ENCODE assay signal across 1 cellular context in the genomic region with DNA sequence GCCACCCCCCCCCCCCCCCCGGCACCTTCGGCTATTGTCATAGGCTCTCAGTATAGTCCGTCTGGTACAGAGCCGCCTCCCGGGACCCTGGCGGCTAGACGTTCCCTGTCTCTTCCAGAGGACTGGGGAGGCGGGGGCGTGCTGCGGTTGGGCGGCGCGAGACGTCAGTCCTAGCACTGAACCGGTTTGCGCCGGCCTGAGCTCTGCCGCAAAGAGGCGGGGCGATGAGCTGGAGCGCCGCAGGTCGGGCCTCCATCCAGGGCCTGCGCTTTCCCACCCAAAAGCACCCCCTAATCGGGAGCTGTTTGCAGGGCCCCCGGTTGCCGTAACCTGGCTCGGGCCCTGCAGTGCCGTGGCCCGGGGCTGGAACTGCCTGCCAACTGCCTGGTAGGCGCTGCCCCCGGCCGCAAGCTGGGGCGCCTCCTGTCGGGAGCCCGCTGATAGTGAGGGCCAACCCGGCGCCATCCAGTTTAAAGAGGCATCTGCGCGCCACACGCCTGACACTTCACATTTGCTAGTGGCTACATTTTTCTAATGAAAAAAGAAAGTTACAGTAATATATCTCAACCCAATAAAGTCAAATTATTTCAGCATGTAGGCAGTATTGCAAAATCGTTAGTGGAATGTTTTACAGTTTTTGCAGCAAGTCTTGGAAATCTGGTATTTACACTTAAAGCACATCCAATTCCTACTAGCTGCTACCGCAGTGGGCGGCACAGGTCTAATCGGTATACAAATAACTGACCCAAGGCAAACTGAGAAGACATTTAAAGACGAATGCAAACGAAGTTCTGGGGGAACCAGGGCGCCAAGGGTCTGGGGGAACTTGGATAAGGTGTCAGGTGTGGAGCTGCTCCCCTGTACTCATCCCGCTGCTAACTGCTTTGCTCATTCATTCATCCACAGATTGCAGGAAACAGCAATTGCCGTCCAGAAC.
TF ChIP-seq lines count a peak whose summit lies in the region.

No MANE protein-coding gene starts in this region.

TF ChIP-seq in HepG2, 621 proteins besides CTCF, POLR2A, EP300 and RAD21 (continued from another document and continues in another):
- TF ChIP-seq RAD51 (IDR thresholded peaks at IDR 0.05; ENCODE audit: borderline replicate concordance) (no peak), ZNF121 (CRISPR knock-in tag; IDR thresholded peaks at IDR 0.05) (no peak), HMG20B (CRISPR knock-in tag; conservative IDR thresholded peaks at IDR 0.05) (0 out of 2 replicates have a peak, but pooled peaks have one; percentile 18), ZNF660 (CRISPR knock-in tag; IDR thresholded peaks at IDR 0.05; ENCODE audit: borderline replicate concordance, low read depth) (no peak), MBD4 (IDR thresholded peaks at IDR 0.05; ENCODE audit: borderline replicate concordance, low read length) (no peak), RARG (CRISPR knock-in tag; IDR thresholded peaks at IDR 0.05; ENCODE audit: low read depth) (no peak), ZNF232 (CRISPR knock-in tag; IDR thresholded peaks at IDR 0.05; ENCODE audit: borderline replicate concordance) (no peak), ZNF3 (CRISPR knock-in tag; IDR thresholded peaks at IDR 0.05) (no peak), ZFX (CRISPR knock-in tag; IDR thresholded peaks at IDR 0.05; ENCODE audit: low read depth) (peak; percentile 56), ZNF737 (CRISPR knock-in tag; IDR thresholded peaks at IDR 0.05; ENCODE audit: borderline replicate concordance) (no peak), ZSCAN12 (CRISPR knock-in tag; IDR thresholded peaks at IDR 0.05) (no peak), ZNF589 (CRISPR knock-in tag; conservative IDR thresholded peaks at IDR 0.05) (no peak), ZNF331 (CRISPR knock-in tag; IDR thresholded peaks at IDR 0.05) (peak; percentile 67), SRSF1 (optimal IDR thresholded peaks at IDR 0.05; ENCODE audit: low read depth, low read length) (peak; percentile 89), CHCHD3 (CRISPR knock-in tag; IDR thresholded peaks at IDR 0.05) (no peak), TBX2 (CRISPR knock-in tag; IDR thresholded peaks at IDR 0.05; ENCODE audit: borderline replicate concordance) (0 out of 2 replicates have a peak, but pooled peaks have one; percentile 11), NFKB2 (CRISPR knock-in tag; IDR thresholded peaks at IDR 0.05; ENCODE audit: borderline replicate concordance) (no peak; the same call in 1 of the 2 replicates), NFE2L1 (CRISPR knock-in tag; IDR thresholded peaks at IDR 0.05; ENCODE audit: borderline replicate concordance) (no peak), THYN1 (CRISPR knock-in tag; IDR thresholded peaks at IDR 0.05; ENCODE audit: borderline replicate concordance, low read depth) (no peak), NCOA1 (CRISPR knock-in tag; IDR thresholded peaks at IDR 0.05) (0 out of 2 replicates have a peak, but pooled peaks have one; percentile 23), NFIB (CRISPR knock-in tag; IDR thresholded peaks at IDR 0.05; ENCODE audit: borderline replicate concordance) (no peak), NR2F1 (CRISPR knock-in tag; IDR thresholded peaks at IDR 0.05) (no peak), ZNF547 (CRISPR knock-in tag; IDR thresholded peaks at IDR 0.05) (no peak), SRSF4 (IDR thresholded peaks at IDR 0.05; ENCODE audit: low read depth, low read length, poor library complexity, severe bottlenecking) (no peak), GABPB1 (CRISPR knock-in tag; IDR thresholded peaks at IDR 0.05) (peak; percentile 73; the same call in 1 of the 2 replicates), RBM22 (optimal IDR thresholded peaks at IDR 0.05; ENCODE audit: low read length) (no peak), SMC3 (IDR thresholded peaks at IDR 0.05; ENCODE audit: low read length) (no peak)
- TF ChIP-seq, protein P1, sequence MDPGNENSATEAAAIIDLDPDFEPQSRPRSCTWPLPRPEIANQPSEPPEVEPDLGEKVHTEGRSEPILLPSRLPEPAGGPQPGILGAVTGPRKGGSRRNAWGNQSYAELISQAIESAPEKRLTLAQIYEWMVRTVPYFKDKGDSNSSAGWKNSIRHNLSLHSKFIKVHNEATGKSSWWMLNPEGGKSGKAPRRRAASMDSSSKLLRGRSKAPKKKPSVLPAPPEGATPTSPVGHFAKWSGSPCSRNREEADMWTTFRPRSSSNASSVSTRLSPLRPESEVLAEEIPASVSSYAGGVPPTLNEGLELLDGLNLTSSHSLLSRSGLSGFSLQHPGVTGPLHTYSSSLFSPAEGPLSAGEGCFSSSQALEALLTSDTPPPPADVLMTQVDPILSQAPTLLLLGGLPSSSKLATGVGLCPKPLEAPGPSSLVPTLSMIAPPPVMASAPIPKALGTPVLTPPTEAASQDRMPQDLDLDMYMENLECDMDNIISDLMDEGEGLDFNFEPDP (CRISPR knock-in tag; conservative IDR thresholded peaks at IDR 0.05), result 0 out of 2 replicates have a peak, but pooled peaks have one; percentile 33
- TF ChIP-seq, protein P2, sequence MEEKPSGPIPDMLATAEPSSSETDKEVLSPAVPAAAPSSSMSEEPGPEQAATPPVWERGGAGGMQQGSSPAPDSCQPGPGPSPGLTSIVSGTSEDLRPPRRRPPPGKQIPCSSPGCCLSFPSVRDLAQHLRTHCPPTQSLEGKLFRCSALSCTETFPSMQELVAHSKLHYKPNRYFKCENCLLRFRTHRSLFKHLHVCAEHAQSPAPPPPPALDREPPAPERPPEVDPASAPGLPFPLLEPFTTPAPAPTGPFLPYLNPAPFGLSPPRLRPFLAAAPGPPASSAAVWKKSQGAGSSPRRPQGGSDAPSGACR (CRISPR knock-in tag; IDR thresholded peaks at IDR 0.05), result peak; percentile 83
- TF ChIP-seq, protein P3, sequence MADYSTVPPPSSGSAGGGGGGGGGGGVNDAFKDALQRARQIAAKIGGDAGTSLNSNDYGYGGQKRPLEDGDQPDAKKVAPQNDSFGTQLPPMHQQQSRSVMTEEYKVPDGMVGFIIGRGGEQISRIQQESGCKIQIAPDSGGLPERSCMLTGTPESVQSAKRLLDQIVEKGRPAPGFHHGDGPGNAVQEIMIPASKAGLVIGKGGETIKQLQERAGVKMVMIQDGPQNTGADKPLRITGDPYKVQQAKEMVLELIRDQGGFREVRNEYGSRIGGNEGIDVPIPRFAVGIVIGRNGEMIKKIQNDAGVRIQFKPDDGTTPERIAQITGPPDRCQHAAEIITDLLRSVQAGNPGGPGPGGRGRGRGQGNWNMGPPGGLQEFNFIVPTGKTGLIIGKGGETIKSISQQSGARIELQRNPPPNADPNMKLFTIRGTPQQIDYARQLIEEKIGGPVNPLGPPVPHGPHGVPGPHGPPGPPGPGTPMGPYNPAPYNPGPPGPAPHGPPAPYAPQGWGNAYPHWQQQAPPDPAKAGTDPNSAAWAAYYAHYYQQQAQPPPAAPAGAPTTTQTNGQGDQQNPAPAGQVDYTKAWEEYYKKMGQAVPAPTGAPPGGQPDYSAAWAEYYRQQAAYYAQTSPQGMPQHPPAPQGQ (CRISPR knock-in tag; IDR thresholded peaks at IDR 0.05; ENCODE audit: borderline replicate concordance), result no peak
- TF ChIP-seq, protein P4, sequence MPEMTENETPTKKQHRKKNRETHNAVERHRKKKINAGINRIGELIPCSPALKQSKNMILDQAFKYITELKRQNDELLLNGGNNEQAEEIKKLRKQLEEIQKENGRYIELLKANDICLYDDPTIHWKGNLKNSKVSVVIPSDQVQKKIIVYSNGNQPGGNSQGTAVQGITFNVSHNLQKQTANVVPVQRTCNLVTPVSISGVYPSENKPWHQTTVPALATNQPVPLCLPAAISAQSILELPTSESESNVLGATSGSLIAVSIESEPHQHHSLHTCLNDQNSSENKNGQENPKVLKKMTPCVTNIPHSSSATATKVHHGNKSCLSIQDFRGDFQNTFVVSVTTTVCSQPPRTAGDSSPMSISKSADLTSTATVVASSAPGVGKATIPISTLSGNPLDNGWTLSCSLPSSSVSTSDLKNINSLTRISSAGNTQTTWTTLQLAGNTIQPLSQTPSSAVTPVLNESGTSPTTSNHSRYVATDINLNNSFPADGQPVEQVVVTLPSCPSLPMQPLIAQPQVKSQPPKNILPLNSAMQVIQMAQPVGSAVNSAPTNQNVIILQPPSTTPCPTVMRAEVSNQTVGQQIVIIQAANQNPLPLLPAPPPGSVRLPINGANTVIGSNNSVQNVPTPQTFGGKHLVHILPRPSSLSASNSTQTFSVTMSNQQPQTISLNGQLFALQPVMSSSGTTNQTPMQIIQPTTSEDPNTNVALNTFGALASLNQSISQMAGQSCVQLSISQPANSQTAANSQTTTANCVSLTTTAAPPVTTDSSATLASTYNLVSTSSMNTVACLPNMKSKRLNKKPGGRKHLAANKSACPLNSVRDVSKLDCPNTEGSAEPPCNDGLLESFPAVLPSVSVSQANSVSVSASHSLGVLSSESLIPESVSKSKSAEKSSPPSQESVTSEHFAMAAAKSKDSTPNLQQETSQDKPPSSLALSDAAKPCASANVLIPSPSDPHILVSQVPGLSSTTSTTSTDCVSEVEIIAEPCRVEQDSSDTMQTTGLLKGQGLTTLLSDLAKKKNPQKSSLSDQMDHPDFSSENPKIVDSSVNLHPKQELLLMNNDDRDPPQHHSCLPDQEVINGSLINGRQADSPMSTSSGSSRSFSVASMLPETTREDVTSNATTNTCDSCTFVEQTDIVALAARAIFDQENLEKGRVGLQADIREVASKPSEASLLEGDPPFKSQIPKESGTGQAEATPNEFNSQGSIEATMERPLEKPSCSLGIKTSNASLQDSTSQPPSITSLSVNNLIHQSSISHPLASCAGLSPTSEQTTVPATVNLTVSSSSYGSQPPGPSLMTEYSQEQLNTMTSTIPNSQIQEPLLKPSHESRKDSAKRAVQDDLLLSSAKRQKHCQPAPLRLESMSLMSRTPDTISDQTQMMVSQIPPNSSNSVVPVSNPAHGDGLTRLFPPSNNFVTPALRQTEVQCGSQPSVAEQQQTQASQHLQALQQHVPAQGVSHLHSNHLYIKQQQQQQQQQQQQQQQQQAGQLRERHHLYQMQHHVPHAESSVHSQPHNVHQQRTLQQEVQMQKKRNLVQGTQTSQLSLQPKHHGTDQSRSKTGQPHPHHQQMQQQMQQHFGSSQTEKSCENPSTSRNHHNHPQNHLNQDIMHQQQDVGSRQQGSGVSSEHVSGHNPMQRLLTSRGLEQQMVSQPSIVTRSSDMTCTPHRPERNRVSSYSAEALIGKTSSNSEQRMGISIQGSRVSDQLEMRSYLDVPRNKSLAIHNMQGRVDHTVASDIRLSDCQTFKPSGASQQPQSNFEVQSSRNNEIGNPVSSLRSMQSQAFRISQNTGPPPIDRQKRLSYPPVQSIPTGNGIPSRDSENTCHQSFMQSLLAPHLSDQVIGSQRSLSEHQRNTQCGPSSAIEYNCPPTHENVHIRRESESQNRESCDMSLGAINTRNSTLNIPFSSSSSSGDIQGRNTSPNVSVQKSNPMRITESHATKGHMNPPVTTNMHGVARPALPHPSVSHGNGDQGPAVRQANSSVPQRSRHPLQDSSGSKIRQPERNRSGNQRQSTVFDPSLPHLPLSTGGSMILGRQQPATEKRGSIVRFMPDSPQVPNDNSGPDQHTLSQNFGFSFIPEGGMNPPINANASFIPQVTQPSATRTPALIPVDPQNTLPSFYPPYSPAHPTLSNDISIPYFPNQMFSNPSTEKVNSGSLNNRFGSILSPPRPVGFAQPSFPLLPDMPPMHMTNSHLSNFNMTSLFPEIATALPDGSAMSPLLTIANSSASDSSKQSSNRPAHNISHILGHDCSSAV (CRISPR knock-in tag; IDR thresholded peaks at IDR 0.05; ENCODE audit: borderline replicate concordance), result no peak
- TF ChIP-seq, protein P5, sequence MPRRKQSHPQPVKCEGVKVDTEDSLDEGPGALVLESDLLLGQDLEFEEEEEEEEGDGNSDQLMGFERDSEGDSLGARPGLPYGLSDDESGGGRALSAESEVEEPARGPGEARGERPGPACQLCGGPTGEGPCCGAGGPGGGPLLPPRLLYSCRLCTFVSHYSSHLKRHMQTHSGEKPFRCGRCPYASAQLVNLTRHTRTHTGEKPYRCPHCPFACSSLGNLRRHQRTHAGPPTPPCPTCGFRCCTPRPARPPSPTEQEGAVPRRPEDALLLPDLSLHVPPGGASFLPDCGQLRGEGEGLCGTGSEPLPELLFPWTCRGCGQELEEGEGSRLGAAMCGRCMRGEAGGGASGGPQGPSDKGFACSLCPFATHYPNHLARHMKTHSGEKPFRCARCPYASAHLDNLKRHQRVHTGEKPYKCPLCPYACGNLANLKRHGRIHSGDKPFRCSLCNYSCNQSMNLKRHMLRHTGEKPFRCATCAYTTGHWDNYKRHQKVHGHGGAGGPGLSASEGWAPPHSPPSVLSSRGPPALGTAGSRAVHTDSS (CRISPR knock-in tag; conservative IDR thresholded peaks at IDR 0.05), result no peak
- TF ChIP-seq, protein P6, sequence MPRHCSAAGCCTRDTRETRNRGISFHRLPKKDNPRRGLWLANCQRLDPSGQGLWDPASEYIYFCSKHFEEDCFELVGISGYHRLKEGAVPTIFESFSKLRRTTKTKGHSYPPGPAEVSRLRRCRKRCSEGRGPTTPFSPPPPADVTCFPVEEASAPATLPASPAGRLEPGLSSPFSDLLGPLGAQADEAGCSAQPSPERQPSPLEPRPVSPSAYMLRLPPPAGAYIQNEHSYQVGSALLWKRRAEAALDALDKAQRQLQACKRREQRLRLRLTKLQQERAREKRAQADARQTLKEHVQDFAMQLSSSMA (CRISPR knock-in tag; IDR thresholded peaks at IDR 0.05), result no peak
- TF ChIP-seq, protein P7, sequence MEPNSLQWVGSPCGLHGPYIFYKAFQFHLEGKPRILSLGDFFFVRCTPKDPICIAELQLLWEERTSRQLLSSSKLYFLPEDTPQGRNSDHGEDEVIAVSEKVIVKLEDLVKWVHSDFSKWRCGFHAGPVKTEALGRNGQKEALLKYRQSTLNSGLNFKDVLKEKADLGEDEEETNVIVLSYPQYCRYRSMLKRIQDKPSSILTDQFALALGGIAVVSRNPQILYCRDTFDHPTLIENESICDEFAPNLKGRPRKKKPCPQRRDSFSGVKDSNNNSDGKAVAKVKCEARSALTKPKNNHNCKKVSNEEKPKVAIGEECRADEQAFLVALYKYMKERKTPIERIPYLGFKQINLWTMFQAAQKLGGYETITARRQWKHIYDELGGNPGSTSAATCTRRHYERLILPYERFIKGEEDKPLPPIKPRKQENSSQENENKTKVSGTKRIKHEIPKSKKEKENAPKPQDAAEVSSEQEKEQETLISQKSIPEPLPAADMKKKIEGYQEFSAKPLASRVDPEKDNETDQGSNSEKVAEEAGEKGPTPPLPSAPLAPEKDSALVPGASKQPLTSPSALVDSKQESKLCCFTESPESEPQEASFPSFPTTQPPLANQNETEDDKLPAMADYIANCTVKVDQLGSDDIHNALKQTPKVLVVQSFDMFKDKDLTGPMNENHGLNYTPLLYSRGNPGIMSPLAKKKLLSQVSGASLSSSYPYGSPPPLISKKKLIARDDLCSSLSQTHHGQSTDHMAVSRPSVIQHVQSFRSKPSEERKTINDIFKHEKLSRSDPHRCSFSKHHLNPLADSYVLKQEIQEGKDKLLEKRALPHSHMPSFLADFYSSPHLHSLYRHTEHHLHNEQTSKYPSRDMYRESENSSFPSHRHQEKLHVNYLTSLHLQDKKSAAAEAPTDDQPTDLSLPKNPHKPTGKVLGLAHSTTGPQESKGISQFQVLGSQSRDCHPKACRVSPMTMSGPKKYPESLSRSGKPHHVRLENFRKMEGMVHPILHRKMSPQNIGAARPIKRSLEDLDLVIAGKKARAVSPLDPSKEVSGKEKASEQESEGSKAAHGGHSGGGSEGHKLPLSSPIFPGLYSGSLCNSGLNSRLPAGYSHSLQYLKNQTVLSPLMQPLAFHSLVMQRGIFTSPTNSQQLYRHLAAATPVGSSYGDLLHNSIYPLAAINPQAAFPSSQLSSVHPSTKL (CRISPR knock-in tag; IDR thresholded peaks at IDR 0.05), result peak; percentile 38; the same call in 1 of the 2 replicates
